In genomic region chr11:62622476-62622875, GRCh38 we compare ENCODE assay signal across 8 cellular contexts. TPM values are rescaled to one million over a fixed set of nuclear protein-coding genes. Genes with fewer than 3 reads are reported as not detected.
DNase-seq lines count a peak whose midpoint lies in the region; ATAC-seq, FAIRE-seq and TF ChIP-seq lines count a peak whose summit lies in the region.

No MANE protein-coding gene starts in this region.

- H3K9me3 ChIP-seq in iPS-18a (ENCODE audit: control insufficient read depth, low read depth, low read length) (no peaks in the 10 kb centered on the region), small intestine (ENCODE audit: control insufficient read depth, low read depth) (no peaks in the 10 kb centered on the region)

- H3K9ac ChIP-seq in iPS-18a (ENCODE audit: low read length), result peak overlapping the region; percentile 24

- H3K4me3 ChIP-seq in iPS-18a (ENCODE audit: low read length), result peak overlapping the region; percentile 37
- H3K4me3 ChIP-seq in small intestine (ENCODE audit: low read depth in 1 of 2, low read length in 2 of 2), result peak overlapping the region in 1 of 2 donors; percentile 69

- POLR2A ChIA-PET in activated CD8-positive, alpha-beta T cell treated with anti-CD3 and anti-CD28 coated beads, Interleukin-2, amount 10 ng/mL, durations not matched to agents 7 days and 5 days (lab: Charles Lee), result interaction anchor here (0.6 to 3.6 kb wide), 14 partner anchors 9 to 233 kb away, joined by 3 to 29 read pairs (median 9); partner anchors contain the start of genes C11orf98, CSKMT, EML3 and GANAB

- H3K36me3 ChIP-seq in iPS-18a (ENCODE audit: control insufficient read depth, low read depth, low read length) (peaks cover 26% of the 10 kb centered on the region), small intestine (ENCODE audit: control insufficient read depth in 2 of 2, insufficient read depth in 2 of 2, low read length in 2 of 2) (peaks cover 14% of the 10 kb centered on the region in 2 donors)

- 70 to 86% (median 74%) methylated on average over 3 of the region's 3 CpGs for WGBS in small intestine, 3 donors

- ATAC-seq in activated CD8-positive, alpha-beta T cell treated with anti-CD3 and anti-CD28 coated beads, Interleukin-2, amount 10 ng/mL, durations not matched to agents 7 days and 5 days, result no peak
- ATAC-seq in GM19467 (IDR thresholded peaks at IDR 0.05; ENCODE audit: unreplicated experiment), result no peak

- CTCF ChIA-PET in activated CD8-positive, alpha-beta T cell treated with anti-CD3 and anti-CD28 coated beads, Interleukin-2, amount 10 ng/mL, durations not matched to agents 7 days and 5 days (lab: Charles Lee), result interaction anchor here (1.0 to 3.4 kb wide), 8 partner anchors 11 to 62 kb away, joined by 3 to 18 read pairs (median 3); partner anchors contain the start of genes C11orf98, CSKMT, EML3 and TUT1

- peaks cover 28% of the 10 kb centered on the region for H3K36me3 Mint-ChIP-seq in HFFc6 (ENCODE audit: low read depth)
- peaks cover 47% of the 10 kb centered on the region for H3K36me3 Mint-ChIP-seq in activated CD8-positive, alpha-beta T cell treated with anti-CD3 and anti-CD28 coated beads, Interleukin-2, amount 10 ng/mL, durations not matched to agents 7 days and 5 days (ENCODE audit: low read depth)

- H3K4me3 Mint-ChIP-seq in HFFc6, result peak overlapping the region; percentile 92
- peak overlapping the region; percentile 86 for H3K4me3 Mint-ChIP-seq in activated CD8-positive, alpha-beta T cell treated with anti-CD3 and anti-CD28 coated beads, Interleukin-2, amount 10 ng/mL, durations not matched to agents 7 days and 5 days

- no peak for TF ChIP-seq CTCF in HFFc6 (IDR thresholded peaks at IDR 0.05)

- H3K27ac ChIP-seq in iPS-18a (ENCODE audit: low read length) (peak overlapping the region; percentile 43), small intestine (ENCODE audit: low read depth in 1 of 2, low read length in 1 of 2) (peak overlapping the region; percentile 89 to 92)

- H3K27me3 ChIP-seq in iPS-18a (ENCODE audit: control insufficient read depth, insufficient read depth, low read length) (no peaks in the 10 kb centered on the region), small intestine (ENCODE audit: control insufficient read depth in 2 of 2, insufficient read depth in 2 of 2, low read length in 2 of 2) (no peaks in the 10 kb centered on the region)

- peaks cover 22% of the 10 kb centered on the region for H3K4me1 Mint-ChIP-seq in HFFc6 (ENCODE audit: low read depth)
- H3K4me1 Mint-ChIP-seq in activated CD8-positive, alpha-beta T cell treated with anti-CD3 and anti-CD28 coated beads, Interleukin-2, amount 10 ng/mL, durations not matched to agents 7 days and 5 days (ENCODE audit: low read depth), result peaks cover 29% of the 10 kb centered on the region

- H3K27me3 Mint-ChIP-seq in HFFc6 (ENCODE audit: insufficient read depth), result no peaks in the 10 kb centered on the region; the same call in 1 of the 2 replicates
- H3K27me3 Mint-ChIP-seq in activated CD8-positive, alpha-beta T cell treated with anti-CD3 and anti-CD28 coated beads, Interleukin-2, amount 10 ng/mL, durations not matched to agents 7 days and 5 days (ENCODE audit: low read depth), result no peaks in the 10 kb centered on the region

- no peaks in the 10 kb centered on the region for H3K9me3 Mint-ChIP-seq in HFFc6
- H3K9me3 Mint-ChIP-seq in activated CD8-positive, alpha-beta T cell treated with anti-CD3 and anti-CD28 coated beads, Interleukin-2, amount 10 ng/mL, durations not matched to agents 7 days and 5 days (ENCODE audit: insufficient read depth), result no peaks in the 10 kb centered on the region

- FAIRE-seq in small intestine (lab: Jason Lieb, UNC), result no peak

- H3K4me1 ChIP-seq in iPS-18a (ENCODE audit: control insufficient read depth, low read depth, low read length) (peaks cover 6% of the 10 kb centered on the region), small intestine (ENCODE audit: control insufficient read depth in 2 of 2, insufficient read depth in 1 of 2, low read depth in 1 of 2, low read length in 1 of 2) (peaks cover 0 to 5% of the 10 kb centered on the region in 2 donors)

- peak overlapping the region; percentile 94 for H3K27ac Mint-ChIP-seq in HFFc6
- H3K27ac Mint-ChIP-seq in activated CD8-positive, alpha-beta T cell treated with anti-CD3 and anti-CD28 coated beads, Interleukin-2, amount 10 ng/mL, durations not matched to agents 7 days and 5 days, result peak overlapping the region; percentile 92

- DNase-seq in HFFc6, result no peak
- no peak for DNase-seq in activated CD8-positive, alpha-beta T cell treated with anti-CD3 and anti-CD28 coated beads, Interleukin-2, amount 10 ng/mL, durations not matched to agents 7 days and 5 days
- DNase-seq in small intestine, result no peak
- no peak for DNase-seq in cerebellar nuclear complex (lab: John Stamatoyannopoulos, UW)
- no peak for DNase-seq in AG08395 (ENCODE audit: low spot score)
- no peak for DNase-seq in activated gamma-delta T cell treated with Interleukin-2 at 50 U/mL for 16 hours

RNA-seq across cellular contexts. Expression of gene B3GAT3, which starts 0.7 kb away (rescaled TPM):
- total RNA-seq in HFFc6 (2021; fragmentation: NEBNext Ultra II Directional; extraction: Animal tissue kit (Norgen Biotek cat#: 25700)), result 10 to 100 TPM; 57.9 to 93.2 (median 63.0) TPM
- total RNA-seq in activated CD8-positive, alpha-beta T cell treated with anti-CD3 and anti-CD28 coated beads, Interleukin-2, amount 10 ng/mL, durations not matched to agents 7 days and 5 days, result 10 to 100 TPM; 63.0 to 64.8 TPM
- 10 to 100 TPM; 16.3 to 39.3 (median 21.1) TPM for polyA plus RNA-seq in small intestine

RNA-seq across cellular contexts. Expression of gene ROM1, which starts 9.4 kb away (rescaled TPM):
- 1 to 10 TPM; 2.3 to 4.8 (median 3.2) TPM for total RNA-seq in HFFc6 (2021; fragmentation: NEBNext Ultra II Directional; extraction: Animal tissue kit (Norgen Biotek cat#: 25700))
- total RNA-seq in activated CD8-positive, alpha-beta T cell treated with anti-CD3 and anti-CD28 coated beads, Interleukin-2, amount 10 ng/mL, durations not matched to agents 7 days and 5 days, result 1 to 10 TPM; 1.3 to 2.0 TPM
- 1 to 10 TPM in 2 of 3 donors, under 1 TPM in 1; 0.54 to 8.4 (median 3.8) TPM for polyA plus RNA-seq in small intestine

RNA-seq across cellular contexts. Expression of gene EML3, which starts 9.9 kb away (rescaled TPM):
- total RNA-seq in HFFc6 (2021; fragmentation: NEBNext Ultra II Directional; extraction: Animal tissue kit (Norgen Biotek cat#: 25700)), result 10 to 100 TPM; 32.5 to 39.6 (median 36.4) TPM
- total RNA-seq in activated CD8-positive, alpha-beta T cell treated with anti-CD3 and anti-CD28 coated beads, Interleukin-2, amount 10 ng/mL, durations not matched to agents 7 days and 5 days, result 100 to 1,000 TPM; 120 to 144 TPM
- polyA plus RNA-seq in small intestine, result 10 to 100 TPM; 28.8 to 46.2 (median 42.3) TPM

RNA-seq across cellular contexts. Expression of gene MTA2, which starts 20.8 kb away (rescaled TPM):
- total RNA-seq in HFFc6 (2021; fragmentation: NEBNext Ultra II Directional; extraction: Animal tissue kit (Norgen Biotek cat#: 25700)), result 100 to 1,000 TPM in 2 of 6 experiments, 10 to 100 TPM in 4; 89.6 to 106 (median 95.8) TPM
- 100 to 1,000 TPM; 249 to 273 TPM for total RNA-seq in activated CD8-positive, alpha-beta T cell treated with anti-CD3 and anti-CD28 coated beads, Interleukin-2, amount 10 ng/mL, durations not matched to agents 7 days and 5 days
- 10 to 100 TPM; 40.5 to 64.7 (median 40.9) TPM for polyA plus RNA-seq in small intestine

RNA-seq across cellular contexts. Expression of gene GANAB, which starts 23.9 kb away (rescaled TPM):
- 100 to 1,000 TPM; 331 to 450 (median 416) TPM for total RNA-seq in HFFc6 (2021; fragmentation: NEBNext Ultra II Directional; extraction: Animal tissue kit (Norgen Biotek cat#: 25700))
- total RNA-seq in activated CD8-positive, alpha-beta T cell treated with anti-CD3 and anti-CD28 coated beads, Interleukin-2, amount 10 ng/mL, durations not matched to agents 7 days and 5 days, result 100 to 1,000 TPM; 297 to 310 TPM
- polyA plus RNA-seq in small intestine, result 100 to 1,000 TPM in 1 of 3 donors, 10 to 100 TPM in 2; 38.6 to 161 (median 44.3) TPM
